1 cellular context compared by ENCODE assay signal in the genomic region with DNA sequence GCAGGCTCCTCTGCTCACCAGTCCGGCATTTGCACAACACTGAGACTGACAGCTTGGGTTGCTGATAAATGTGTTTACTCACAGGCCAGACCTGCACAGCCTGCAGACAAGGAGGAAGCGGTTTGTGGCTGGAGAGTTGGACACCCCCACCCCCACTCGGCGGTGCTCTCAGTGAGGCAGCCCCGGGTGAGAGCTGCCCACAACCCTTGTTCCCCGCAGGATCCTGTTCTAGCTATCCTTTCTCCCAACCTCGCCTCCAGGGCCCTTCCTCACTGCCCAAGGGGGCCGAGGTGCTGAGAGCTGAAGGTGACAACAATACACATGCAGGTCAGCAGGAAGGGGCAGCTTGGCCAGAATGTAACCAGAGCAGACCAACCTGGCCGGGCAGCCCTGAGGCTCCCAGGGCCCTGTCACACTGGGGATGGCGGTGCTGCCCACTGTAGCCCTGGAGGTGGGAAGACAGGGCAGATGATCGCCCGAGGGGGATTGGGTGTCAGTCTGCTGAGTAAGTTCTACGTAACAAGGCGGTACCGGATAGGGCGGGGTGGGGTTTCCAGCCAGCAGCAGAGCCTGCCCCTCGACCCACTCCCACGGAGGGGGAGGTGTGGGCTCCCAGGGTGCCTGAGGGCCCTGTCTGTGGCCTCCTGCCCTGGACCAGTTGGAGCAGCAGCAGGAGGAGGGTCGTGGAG.
A peak's percentile ranks its signal among the peaks of the same experiment; 100 is the strongest.
TF ChIP-seq lines count a peak whose summit lies in the region.

No MANE protein-coding gene starts in this region.

TF ChIP-seq in GM12878, 131 proteins besides CTCF, POLR2A, EP300 and RAD21:
- peak; percentile 68; the same call in 1 of the 2 replicates for TF ChIP-seq CBFB (IDR thresholded peaks at IDR 0.05; ENCODE audit: low read depth)
- TF ChIP-seq SMAD5 (IDR thresholded peaks at IDR 0.05; ENCODE audit: low read depth): no peak
- peak; percentile 38; the same call in 1 of the 2 replicates for TF ChIP-seq PAX5 (IDR thresholded peaks at IDR 0.05; ENCODE audit: borderline replicate concordance, low read depth, low read length)
- TF ChIP-seq TCF12 (IDR thresholded peaks at IDR 0.05; ENCODE audit: low read depth, low read length): peak; percentile 46; the same call in 1 of the 2 replicates
- TF ChIP-seq NBN (IDR thresholded peaks at IDR 0.05): peak; percentile 58; the same call in 1 of the 2 replicates
- TF ChIP-seq, protein P1, sequence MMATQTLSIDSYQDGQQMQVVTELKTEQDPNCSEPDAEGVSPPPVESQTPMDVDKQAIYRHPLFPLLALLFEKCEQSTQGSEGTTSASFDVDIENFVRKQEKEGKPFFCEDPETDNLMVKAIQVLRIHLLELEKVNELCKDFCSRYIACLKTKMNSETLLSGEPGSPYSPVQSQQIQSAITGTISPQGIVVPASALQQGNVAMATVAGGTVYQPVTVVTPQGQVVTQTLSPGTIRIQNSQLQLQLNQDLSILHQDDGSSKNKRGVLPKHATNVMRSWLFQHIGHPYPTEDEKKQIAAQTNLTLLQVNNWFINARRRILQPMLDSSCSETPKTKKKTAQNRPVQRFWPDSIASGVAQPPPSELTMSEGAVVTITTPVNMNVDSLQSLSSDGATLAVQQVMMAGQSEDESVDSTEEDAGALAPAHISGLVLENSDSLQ (IDR thresholded peaks at IDR 0.05): peak; percentile 94
- TF ChIP-seq SKIL (IDR thresholded peaks at IDR 0.05; ENCODE audit: low read depth, poor library complexity, severe bottlenecking): peak; percentile 44
- TF ChIP-seq IKZF1 (conservative IDR thresholded peaks at IDR 0.05): peak; percentile 43; the same call in 1 of the 2 replicates
- peak; percentile 87 for TF ChIP-seq PBX3 (IDR thresholded peaks at IDR 0.05; ENCODE audit: insufficient replicate concordance, low read depth, low read length)
- TF ChIP-seq SMC3 (IDR thresholded peaks at IDR 0.05; ENCODE audit: borderline replicate concordance, low read length): peak; percentile 16; the same call in 1 of the 2 replicates
- no peak for TF ChIP-seq NFYA (IDR thresholded peaks at IDR 0.05; ENCODE audit: borderline replicate concordance, low read depth, low read length)
- 0 out of 2 replicates have a peak, but pooled peaks have one; percentile 16 for TF ChIP-seq MXI1 (IDR thresholded peaks at IDR 0.05; ENCODE audit: low read depth, low read length)
- TF ChIP-seq HDAC6 (IDR thresholded peaks at IDR 0.05; ENCODE audit: unreplicated experiment): no peak
- peak; percentile 88 for TF ChIP-seq RUNX3 (IDR thresholded peaks at IDR 0.05; ENCODE audit: low read length)
- 0 out of 2 replicates have a peak, but pooled peaks have one; percentile 14 for TF ChIP-seq EED (IDR thresholded peaks at IDR 0.05; ENCODE audit: low read depth)
- TF ChIP-seq SPI1 (IDR thresholded peaks at IDR 0.05; ENCODE audit: borderline replicate concordance, insufficient read depth, low read depth, low read length): peak; percentile 51; the same call in 1 of the 2 replicates
- no peak for TF ChIP-seq MTA2 (IDR thresholded peaks at IDR 0.05; ENCODE audit: low read depth)
- TF ChIP-seq, protein P2, sequence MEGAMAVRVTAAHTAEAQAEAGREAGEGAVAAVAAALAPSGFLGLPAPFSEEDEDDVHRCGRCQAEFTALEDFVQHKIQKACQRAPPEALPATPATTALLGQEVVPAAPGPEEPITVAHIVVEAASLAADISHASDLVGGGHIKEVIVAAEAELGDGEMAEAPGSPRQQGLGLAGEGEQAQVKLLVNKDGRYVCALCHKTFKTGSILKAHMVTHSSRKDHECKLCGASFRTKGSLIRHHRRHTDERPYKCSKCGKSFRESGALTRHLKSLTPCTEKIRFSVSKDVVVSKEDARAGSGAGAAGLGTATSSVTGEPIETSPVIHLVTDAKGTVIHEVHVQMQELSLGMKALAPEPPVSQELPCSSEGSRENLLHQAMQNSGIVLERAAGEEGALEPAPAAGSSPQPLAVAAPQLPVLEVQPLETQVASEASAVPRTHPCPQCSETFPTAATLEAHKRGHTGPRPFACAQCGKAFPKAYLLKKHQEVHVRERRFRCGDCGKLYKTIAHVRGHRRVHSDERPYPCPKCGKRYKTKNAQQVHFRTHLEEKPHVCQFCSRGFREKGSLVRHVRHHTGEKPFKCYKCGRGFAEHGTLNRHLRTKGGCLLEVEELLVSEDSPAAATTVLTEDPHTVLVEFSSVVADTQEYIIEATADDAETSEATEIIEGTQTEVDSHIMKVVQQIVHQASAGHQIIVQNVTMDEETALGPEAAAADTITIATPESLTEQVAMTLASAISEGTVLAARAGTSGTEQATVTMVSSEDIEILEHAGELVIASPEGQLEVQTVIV (IDR thresholded peaks at IDR 0.05; ENCODE audit: borderline replicate concordance, partially characterized antibody): no peak
- peak; percentile 35 for TF ChIP-seq SP1 (IDR thresholded peaks at IDR 0.05; ENCODE audit: low read depth, low read length)
- TF ChIP-seq EGR1 (IDR thresholded peaks at IDR 0.05; ENCODE audit: borderline replicate concordance in 1 of 2, low read depth in 2 of 2, low read length in 2 of 2): 0 out of 3 replicates have a peak, but pooled peaks of 1 of the 2 experiments have one; percentile 12
- peak; percentile 58; the same call in 1 of the 2 replicates for TF ChIP-seq TBL1XR1 (IDR thresholded peaks at IDR 0.05; ENCODE audit: low read depth, low read length)
- 0 out of 2 replicates have a peak, but pooled peaks have one; percentile 7 for TF ChIP-seq TAF1 (IDR thresholded peaks at IDR 0.05; ENCODE audit: borderline replicate concordance, low read depth, low read length)
- peak; percentile 71 for TF ChIP-seq CHD2 (IDR thresholded peaks at IDR 0.05; ENCODE audit: borderline replicate concordance, low read depth, low read length)
- peak in 1 of 2 experiments; percentile 22; a peak in 2 of 4 replicates for TF ChIP-seq IKZF2 (IDR thresholded peaks at IDR 0.05)
- TF ChIP-seq GABPA (IDR thresholded peaks at IDR 0.05; ENCODE audit: low read depth): no peak
- peak; percentile 60 for TF ChIP-seq DPF2 (IDR thresholded peaks at IDR 0.05)
- TF ChIP-seq CREM (IDR thresholded peaks at IDR 0.05; ENCODE audit: low read depth): no peak
